ENCODE assay signal across 11 cellular contexts in the genomic region with DNA sequence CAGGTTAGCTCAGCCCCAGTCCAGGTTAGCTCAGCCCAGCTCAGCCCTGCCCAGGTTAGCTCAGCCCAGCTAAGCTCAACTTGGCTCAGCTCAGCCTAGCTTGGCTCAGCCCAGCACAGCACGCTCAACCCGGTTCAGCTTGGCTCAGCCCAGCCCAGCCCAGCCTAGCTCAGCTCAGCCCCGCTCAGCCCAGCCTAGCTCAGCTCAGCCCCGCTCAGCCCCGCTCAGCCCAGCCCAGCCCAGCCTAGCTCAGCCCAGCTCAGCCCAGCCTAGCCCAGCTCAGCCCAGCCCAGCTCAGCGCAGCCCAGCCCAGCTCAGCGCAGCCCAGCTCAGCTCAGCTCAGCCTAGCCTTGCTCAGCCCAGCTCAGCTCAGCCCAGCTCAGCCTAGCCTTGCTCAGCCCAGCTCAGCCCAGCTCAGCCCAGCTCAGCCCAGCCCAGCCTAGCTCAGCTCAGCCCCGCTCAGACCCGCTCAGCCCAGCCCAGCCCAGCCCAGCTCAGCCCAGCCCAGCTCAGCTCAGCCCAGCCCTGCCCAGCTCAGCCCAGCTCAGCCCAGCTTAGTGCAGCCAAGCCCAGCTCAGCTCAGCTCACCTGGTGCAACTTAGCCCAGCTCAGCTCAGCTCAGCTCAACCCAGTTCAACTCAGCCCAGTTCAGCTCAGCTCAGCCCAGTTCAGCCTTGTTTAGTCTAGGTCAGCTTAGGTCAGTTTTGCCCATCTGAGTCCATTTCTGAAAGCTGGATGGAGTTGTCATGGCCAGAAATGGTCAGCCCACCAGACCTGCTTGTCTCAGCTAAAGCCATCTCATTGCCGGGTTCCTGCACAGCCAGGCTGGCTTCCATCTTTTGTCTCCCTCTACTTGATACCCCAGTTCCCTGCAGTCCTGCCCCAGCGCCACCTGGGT.
DNase-seq lines count a peak whose midpoint lies in the region; ATAC-seq lines count a peak whose summit lies in the region.
"Had no signal": no experiment of that assay in that cellular context is flagged by ENCODE, and none has a peak within 500 bp of the region (broad histone marks: within the 10 kb centered on the region; RNA-seq: fewer than 3 reads in every experiment).

No MANE protein-coding gene starts in this region.

- H3K4me1 ChIP-seq in thymus (ENCODE audit: control insufficient read depth, insufficient read depth, low read length) = peaks cover 32% of the 10 kb centered on the region
- H3K4me1 ChIP-seq: A549 had no signal

- H3K4me3 ChIP-seq in thymus (ENCODE audit: low read length) = peak overlapping the region; percentile 13
- H3K4me3 ChIP-seq: A549 had no signal

- peaks cover 8% of the 10 kb centered on the region for H3K27me3 ChIP-seq in thymus (ENCODE audit: control insufficient read depth, insufficient read depth)

- peaks cover 83% of the 10 kb centered on the region for H3K4me1 Mint-ChIP-seq in activated CD8-positive, alpha-beta T cell treated with anti-CD3 and anti-CD28 coated beads, Interleukin-2, amount 10 ng/mL, durations not matched to agents 7 days and 5 days (ENCODE audit: low read depth)

- no peaks in the 10 kb centered on the region for H3K27me3 Mint-ChIP-seq in activated CD8-positive, alpha-beta T cell treated with anti-CD3 and anti-CD28 coated beads, Interleukin-2, amount 10 ng/mL, durations not matched to agents 7 days and 5 days (ENCODE audit: low read depth)

- CTCF ChIA-PET in activated CD8-positive, alpha-beta T cell treated with anti-CD3 and anti-CD28 coated beads, Interleukin-2, amount 10 ng/mL, durations not matched to agents 7 days and 5 days (lab: Charles Lee) = interaction anchor here (1.2 to 1.6 kb wide), 3 partner anchors 83 to 146 kb away, joined by 3 to 5 read pairs (median 3); no protein-coding TSS in a partner anchor

- H3K36me3 ChIP-seq in thymus (ENCODE audit: control insufficient read depth, insufficient read depth) = peaks cover 3% of the 10 kb centered on the region

- ATAC-seq in activated CD8-positive, alpha-beta T cell treated with anti-CD3 and anti-CD28 coated beads, Interleukin-2, amount 10 ng/mL, durations not matched to agents 7 days and 5 days = peak; percentile 50
- ATAC-seq in left cardiac atrium = peak in 1 of 2 donors; percentile 31
- no peak for ATAC-seq in GM18867 (IDR thresholded peaks at IDR 0.05; ENCODE audit: unreplicated experiment)
- no peak for ATAC-seq in GM19455 (IDR thresholded peaks at IDR 0.05; ENCODE audit: unreplicated experiment)
- ATAC-seq: A549 had no signal

- no peaks in the 10 kb centered on the region for H3K9me3 ChIP-seq in thymus (ENCODE audit: control insufficient read depth)
- H3K9me3 ChIP-seq: A549 had no signal

- H3K27ac ChIP-seq in thymus (ENCODE audit: low read depth) = peak overlapping the region; percentile 74
- H3K27ac ChIP-seq: A549 had no signal

- H3K36me3 Mint-ChIP-seq in activated CD8-positive, alpha-beta T cell treated with anti-CD3 and anti-CD28 coated beads, Interleukin-2, amount 10 ng/mL, durations not matched to agents 7 days and 5 days (ENCODE audit: low read depth) = peaks cover 3% of the 10 kb centered on the region
- H3K36me3 Mint-ChIP-seq: activated naive CD4-positive, alpha-beta T cell treated with anti-CD3 and anti-CD28 coated beads, Interleukin-2, amount 50 U/mL, for 24 hours had no signal

- POLR2A ChIA-PET in activated CD8-positive, alpha-beta T cell treated with anti-CD3 and anti-CD28 coated beads, Interleukin-2, amount 10 ng/mL, durations not matched to agents 7 days and 5 days (lab: Charles Lee) = interaction anchor here (1.0 kb wide), 1 partner anchor 21 kb away, joined by 3 read pairs; no protein-coding TSS in a partner anchor

- peak overlapping the region; percentile 92 for H3K27ac Mint-ChIP-seq in activated CD8-positive, alpha-beta T cell treated with anti-CD3 and anti-CD28 coated beads, Interleukin-2, amount 10 ng/mL, durations not matched to agents 7 days and 5 days
- H3K27ac Mint-ChIP-seq: activated naive CD4-positive, alpha-beta T cell treated with anti-CD3 and anti-CD28 coated beads, Interleukin-2, amount 50 U/mL, for 24 hours had no signal

- 81% methylated on average over 11 of the region's 11 CpGs for WGBS in thymus

- no peaks in the 10 kb centered on the region for H3K9me3 Mint-ChIP-seq in activated CD8-positive, alpha-beta T cell treated with anti-CD3 and anti-CD28 coated beads, Interleukin-2, amount 10 ng/mL, durations not matched to agents 7 days and 5 days (ENCODE audit: insufficient read depth)
- H3K9me3 Mint-ChIP-seq: activated naive CD4-positive, alpha-beta T cell treated with anti-CD3 and anti-CD28 coated beads, Interleukin-2, amount 50 U/mL, for 24 hours had no signal

- peak; percentile 12 for DNase-seq in activated CD4-positive, alpha-beta T cell treated with anti-CD3 and anti-CD28 coated beads for 1 hour
- no peak for DNase-seq in activated CD4-positive, alpha-beta T cell treated with anti-CD3 and anti-CD28 coated beads for 4 hours
- DNase-seq in activated CD8-positive, alpha-beta T cell treated with anti-CD3 and anti-CD28 coated beads, Interleukin-2, amount 10 ng/mL, durations not matched to agents 7 days and 5 days = peak; percentile 80
- DNase-seq in left cardiac atrium (peak; percentile 15), HuH-7 (ENCODE audit: low spot score) (no peak)
- DNase-seq: stimulated activated CD4-positive, alpha-beta T cell treated with anti-CD3 and anti-CD28 coated beads, Interleukin-4, amount 100 ng/mL, for 4 hours had no signal

- peak overlapping the region; percentile 69 for H3K4me3 Mint-ChIP-seq in activated CD8-positive, alpha-beta T cell treated with anti-CD3 and anti-CD28 coated beads, Interleukin-2, amount 10 ng/mL, durations not matched to agents 7 days and 5 days
- H3K4me3 Mint-ChIP-seq: activated naive CD4-positive, alpha-beta T cell treated with anti-CD3 and anti-CD28 coated beads, Interleukin-2, amount 50 U/mL, for 24 hours had no signal

- intact Hi-C loops in left cardiac atrium (cut with DNase I) = no loop called here

Comparison
In these comparisons a context has a peak if more than half of its experiments do, and no peak if none do; other contexts are left out.
1. DNase-seq: peak in activated CD4-positive, alpha-beta T cell treated with anti-CD3 and anti-CD28 coated beads for 1 hour (single experiment), activated CD8-positive, alpha-beta T cell treated with anti-CD3 and anti-CD28 coated beads, Interleukin-2, amount 10 ng/mL, durations not matched to agents 7 days and 5 days (single experiment) and left cardiac atrium (single experiment); none in activated CD4-positive, alpha-beta T cell treated with anti-CD3 and anti-CD28 coated beads for 4 hours (0 of 2) and HuH-7 (single experiment).